28 cellular contexts compared by ENCODE assay signal in the genomic region with DNA sequence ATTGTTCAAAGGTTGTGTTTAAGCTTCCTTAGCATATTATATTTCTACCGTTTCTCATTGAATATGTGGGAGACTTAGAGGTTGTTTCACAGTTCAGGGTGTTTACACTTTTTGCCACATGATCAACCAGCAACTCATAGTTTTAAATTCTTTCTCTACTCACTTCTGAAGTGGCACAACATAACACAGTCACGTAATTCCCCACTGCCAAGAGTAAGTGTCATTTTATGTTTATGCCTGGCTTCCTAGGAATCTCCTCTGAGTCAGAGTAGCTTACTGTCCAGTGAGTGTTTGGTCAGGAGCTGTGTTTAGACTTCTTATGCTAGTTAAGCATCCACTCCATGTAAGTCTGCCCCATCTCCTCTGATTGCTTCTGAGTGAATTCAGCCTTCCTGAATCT.
DNase-seq lines count a peak whose midpoint lies in the region; ATAC-seq, FAIRE-seq and TF ChIP-seq lines count a peak whose summit lies in the region.
"Had no signal": no experiment of that assay in that cellular context is flagged by ENCODE, and none has a peak within 500 bp of the region (broad histone marks: within the 10 kb centered on the region; RNA-seq: fewer than 3 reads in every experiment).

No MANE protein-coding gene starts in this region.

- no peaks in the 10 kb centered on the region for H3K27me3 Mint-ChIP-seq in activated CD8-positive, alpha-beta T cell treated with anti-CD3 and anti-CD28 coated beads, Interleukin-2, amount 10 ng/mL, durations not matched to agents 7 days and 5 days (ENCODE audit: low read depth)
- H3K27me3 Mint-ChIP-seq: activated naive CD4-positive, alpha-beta T cell treated with anti-CD3 and anti-CD28 coated beads, Interleukin-2, amount 10 ng/mL, durations not matched to agents 7 days and 5 days had no signal

- H3K4me3 ChIP-seq in hepatocyte (no peak overlapping the region), retinal pigment epithelial cell (ENCODE audit: low read length) (no peak overlapping the region)
- H3K4me3 ChIP-seq: HAP-1, lower lobe of right lung, testis had no signal

- peak; percentile 71 for DNase-seq in ELR (ENCODE audit: low read depth)
- peak; percentile 5 for DNase-seq in RKO (ENCODE audit: low spot score)
- peak; percentile 7 for DNase-seq in hepatocyte (ENCODE audit: low spot score)
- DNase-seq in retinal pigment epithelial cell (ENCODE audit: low read depth), result peak; percentile 52
- no peak for DNase-seq in COLO829 (ENCODE audit: low spot score)
- DNase-seq in activated CD8-positive, alpha-beta T cell treated with anti-CD3 and anti-CD28 coated beads, Interleukin-2, amount 10 ng/mL, durations not matched to agents 7 days and 5 days, result no peak
- DNase-seq in D721Med (ENCODE audit: insufficient read length, low spot score), result no peak
- DNase-seq: activated CD4-positive, alpha-beta memory T cell treated with anti-CD3 and anti-CD28 coated beads for 36 hours; activated naive CD4-positive, alpha-beta T cell treated with anti-CD3 and anti-CD28 coated beads, Interleukin-2, amount 10 ng/mL, durations not matched to agents 7 days and 5 days; activated T-cell treated with anti-CD3 and anti-CD28 coated beads, Interleukin-2, amount 50 U/mL, for 1 hour; brain microvascular endothelial cell; C1 segment of cervical spinal cord; cortex of kidney; DMS79; KG1; lower lobe of right lung; natural killer cell; NCI-H1092; NCI-H2107; NCI-H526; T-helper 2 cell; testis had no signal

- H3K4me1 Mint-ChIP-seq in activated CD8-positive, alpha-beta T cell treated with anti-CD3 and anti-CD28 coated beads, Interleukin-2, amount 10 ng/mL, durations not matched to agents 7 days and 5 days (ENCODE audit: low read depth), result no peaks in the 10 kb centered on the region
- H3K4me1 Mint-ChIP-seq: activated naive CD4-positive, alpha-beta T cell treated with anti-CD3 and anti-CD28 coated beads, Interleukin-2, amount 10 ng/mL, durations not matched to agents 7 days and 5 days; natural killer cell; WTC11 had no signal

- no peaks in the 10 kb centered on the region for H3K9me2 ChIP-seq in hepatocyte (replicated peaks; ENCODE audit: insufficient read depth)

- H3K4me1 ChIP-seq in hepatocyte (ENCODE audit: insufficient read depth), result no peaks in the 10 kb centered on the region
- H3K4me1 ChIP-seq: HAP-1, lower lobe of right lung, testis had no signal

- no peak overlapping the region for H3K4me2 ChIP-seq in hepatocyte

- H3K9me3 Mint-ChIP-seq in activated CD8-positive, alpha-beta T cell treated with anti-CD3 and anti-CD28 coated beads, Interleukin-2, amount 10 ng/mL, durations not matched to agents 7 days and 5 days (ENCODE audit: insufficient read depth), result no peaks in the 10 kb centered on the region
- H3K9me3 Mint-ChIP-seq: activated naive CD4-positive, alpha-beta T cell treated with anti-CD3 and anti-CD28 coated beads, Interleukin-2, amount 10 ng/mL, durations not matched to agents 7 days and 5 days had no signal

- no peak for FAIRE-seq in D721Med (lab: Jason Lieb, UNC)
- FAIRE-seq: GM19239 had no signal

- H2AFZ ChIP-seq in hepatocyte, result no peak overlapping the region

- H4K20me1 ChIP-seq in hepatocyte (ENCODE audit: insufficient read depth, poor library complexity, severe bottlenecking), result no peaks in the 10 kb centered on the region

- H3K27me3 ChIP-seq in hepatocyte, result no peaks in the 10 kb centered on the region
- H3K27me3 ChIP-seq: brain microvascular endothelial cell, testis had no signal

- CTCF ChIA-PET in activated CD8-positive, alpha-beta T cell treated with anti-CD3 and anti-CD28 coated beads, Interleukin-2, amount 10 ng/mL, durations not matched to agents 7 days and 5 days (lab: Charles Lee), result no interaction called here

- H3K79me2 ChIP-seq in hepatocyte, result no peaks in the 10 kb centered on the region

- no peak overlapping the region for H3K4me3 Mint-ChIP-seq in activated CD8-positive, alpha-beta T cell treated with anti-CD3 and anti-CD28 coated beads, Interleukin-2, amount 10 ng/mL, durations not matched to agents 7 days and 5 days
- H3K4me3 Mint-ChIP-seq: activated CD4-positive, alpha-beta memory T cell treated with anti-CD3 and anti-CD28 coated beads for 36 hours; activated naive CD4-positive, alpha-beta T cell treated with anti-CD3 and anti-CD28 coated beads, Interleukin-2, amount 10 ng/mL, durations not matched to agents 7 days and 5 days; natural killer cell; WTC11 had no signal

- H3K36me3 Mint-ChIP-seq in activated CD8-positive, alpha-beta T cell treated with anti-CD3 and anti-CD28 coated beads, Interleukin-2, amount 10 ng/mL, durations not matched to agents 7 days and 5 days (ENCODE audit: low read depth), result no peaks in the 10 kb centered on the region
- H3K36me3 Mint-ChIP-seq: activated CD4-positive, alpha-beta memory T cell treated with anti-CD3 and anti-CD28 coated beads for 36 hours; activated naive CD4-positive, alpha-beta T cell treated with anti-CD3 and anti-CD28 coated beads, Interleukin-2, amount 10 ng/mL, durations not matched to agents 7 days and 5 days; natural killer cell had no signal

- no peak for ATAC-seq in activated CD8-positive, alpha-beta T cell treated with anti-CD3 and anti-CD28 coated beads, Interleukin-2, amount 10 ng/mL, durations not matched to agents 7 days and 5 days
- ATAC-seq in GM21515 (IDR thresholded peaks at IDR 0.05; ENCODE audit: unreplicated experiment), result no peak
- ATAC-seq: lower lobe of right lung, natural killer cell, WTC11 had no signal

- POLR2A ChIA-PET in activated CD8-positive, alpha-beta T cell treated with anti-CD3 and anti-CD28 coated beads, Interleukin-2, amount 10 ng/mL, durations not matched to agents 7 days and 5 days (lab: Charles Lee), result no interaction called here

- H3K27ac ChIP-seq in hepatocyte, result no peak overlapping the region
- H3K27ac ChIP-seq: brain microvascular endothelial cell, epithelial cell of prostate, lower lobe of right lung, testis had no signal

- H3K27ac Mint-ChIP-seq in activated CD8-positive, alpha-beta T cell treated with anti-CD3 and anti-CD28 coated beads, Interleukin-2, amount 10 ng/mL, durations not matched to agents 7 days and 5 days, result no peak overlapping the region
- H3K27ac Mint-ChIP-seq: activated CD4-positive, alpha-beta memory T cell treated with anti-CD3 and anti-CD28 coated beads for 36 hours; activated naive CD4-positive, alpha-beta T cell treated with anti-CD3 and anti-CD28 coated beads, Interleukin-2, amount 10 ng/mL, durations not matched to agents 7 days and 5 days; natural killer cell; progenitor cell of endocrine pancreas; WTC11 had no signal

- TF ChIP-seq CTCF in hepatocyte (IDR thresholded peaks at IDR 0.05; ENCODE audit: poor library complexity), result no peak
- TF ChIP-seq CTCF in retinal pigment epithelial cell (conservative IDR thresholded peaks at IDR 0.05; ENCODE audit: low read depth, low read length), result no peak
- no peak for TF ChIP-seq CTCF in D721Med (IDR thresholded peaks at IDR 0.05; ENCODE audit: insufficient read depth, missing control alignments)

- no peaks in the 10 kb centered on the region for H3K36me3 ChIP-seq in hepatocyte (replicated peaks; ENCODE audit: insufficient read depth, low read depth)
- H3K36me3 ChIP-seq: brain microvascular endothelial cell, HAP-1, lower lobe of right lung had no signal

- 56% methylated on average over 2 of the region's 2 CpGs for WGBS in hepatocyte (ENCODE audit: low lambda C conversion rate, missing lambda C conversion rate)

- H3K9me3 ChIP-seq in hepatocyte (ENCODE audit: low read depth), result no peaks in the 10 kb centered on the region
- H3K9me3 ChIP-seq: HAP-1, lower lobe of right lung, testis had no signal

Comparison
In these comparisons a context has a peak if more than half of its experiments do, and no peak if none do; other contexts are left out.
1. DNase-seq: peak in ELR (single experiment), RKO (single experiment), hepatocyte (single experiment) and retinal pigment epithelial cell (single experiment); none in COLO829 (single experiment), activated CD8-positive, alpha-beta T cell treated with anti-CD3 and anti-CD28 coated beads, Interleukin-2, amount 10 ng/mL, durations not matched to agents 7 days and 5 days (single experiment) and D721Med (single experiment).